7 cellular contexts compared by ENCODE assay signal in the genomic region with DNA sequence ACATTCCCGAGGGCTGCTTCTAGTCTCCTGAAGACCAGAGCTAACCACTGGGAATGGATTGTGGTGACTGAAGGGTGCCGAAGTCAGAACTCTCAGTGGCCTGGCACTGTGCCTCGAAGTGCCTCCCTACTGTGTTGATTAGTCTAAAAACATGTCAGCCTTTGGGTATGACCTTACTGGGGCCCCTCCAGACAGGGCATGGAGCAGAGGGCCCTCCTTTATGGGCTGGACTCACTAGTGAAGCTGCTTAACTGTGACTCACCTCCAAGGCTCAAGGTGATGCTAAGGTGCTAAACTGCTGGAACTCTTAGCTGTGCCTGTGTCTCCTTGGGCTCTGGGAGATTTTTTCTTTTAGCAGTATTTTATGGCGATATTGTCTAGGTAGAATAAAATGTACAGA. TPM values are rescaled to one million over a fixed set of nuclear protein-coding genes. Genes with fewer than 3 reads are reported as not detected.
"Had no signal": no experiment of that assay in that cellular context is flagged by ENCODE, and none has a peak within 500 bp of the region (broad histone marks: within the 10 kb centered on the region; RNA-seq: fewer than 3 reads in every experiment).

No MANE protein-coding gene starts in this region.

RNA-seq across cellular contexts. Expression of gene LGALS9C, which starts 2.6 kb away (rescaled TPM):
- total RNA-seq: activated B cell treated with CpG ODN at 0.5 μM for 24 hours; activated CD4-positive, alpha-beta T cell treated with anti-CD3 and anti-CD28 coated beads for 36 hours; activated CD4-positive, alpha-beta T cell treated with anti-CD3 and anti-CD28 coated beads, Interleukin-2, amount 10 ng/mL, durations not matched to agents 24 days and 14 days; activated CD8-positive, alpha-beta memory T cell treated with anti-CD3 and anti-CD28 coated beads for 36 hours; activated CD8-positive, alpha-beta T cell treated with anti-CD3 and anti-CD28 coated beads for 36 hours; T-helper 17 cell; WTC11 had no signal
